Comparison of ENCODE assay signal across 8 cellular contexts in the genomic region with DNA sequence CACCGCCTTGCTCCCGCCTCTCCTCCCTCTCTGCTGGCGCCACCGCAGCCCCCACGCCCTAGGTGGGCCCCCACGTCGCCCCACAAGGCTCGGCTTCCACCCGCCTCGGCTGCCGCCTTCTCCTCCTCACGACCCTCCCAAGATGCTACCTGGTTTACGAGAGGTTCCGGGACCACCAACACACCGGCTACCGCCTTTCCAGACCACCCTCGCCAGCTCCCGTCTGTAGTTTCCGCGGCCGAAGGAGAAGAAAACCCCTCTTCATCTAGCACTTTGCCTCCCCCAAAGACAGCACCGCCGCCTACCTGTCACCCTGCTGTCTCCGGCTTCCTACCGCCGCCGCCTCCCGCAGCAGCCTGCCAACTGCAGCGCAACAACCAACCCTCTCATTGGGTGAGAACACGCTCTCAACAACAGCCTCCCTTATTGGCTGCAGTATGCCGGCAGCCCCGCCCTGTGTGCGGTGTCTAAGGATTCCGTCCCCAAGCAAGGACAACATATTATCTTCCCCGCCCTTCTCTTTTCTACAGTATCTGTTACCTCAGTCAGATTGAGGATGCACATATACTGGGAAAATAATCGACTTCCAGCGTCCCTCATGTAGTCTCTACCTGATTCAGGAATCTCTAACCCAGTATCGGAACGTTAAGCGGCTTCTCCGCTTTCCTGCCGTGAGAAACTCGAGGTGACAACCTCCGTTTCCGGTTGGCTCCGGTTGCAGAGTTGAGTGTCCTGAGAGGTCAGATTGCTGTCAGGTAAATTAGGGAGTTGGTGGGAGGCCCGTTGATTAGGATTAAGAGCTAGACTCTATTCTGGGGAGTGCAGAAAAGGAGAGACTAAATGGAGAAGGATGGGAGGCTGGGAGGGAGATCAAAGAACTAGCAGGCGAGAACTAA. TPM values are rescaled to one million over a fixed set of nuclear protein-coding genes. Genes with fewer than 3 reads are reported as not detected.
A peak's percentile ranks its signal among the peaks of the same experiment; 100 is the strongest.
DNase-seq lines count a peak whose midpoint lies in the region; ATAC-seq and TF ChIP-seq lines count a peak whose summit lies in the region.

A gene (minus strand): TSS at position 367 of the 896 bp plus-strand sequence. CDS start 47,662 bp downstream, outside the sequence.
A gene (plus strand): TSS at position 697 of the 896 bp plus-strand sequence. CDS start 6,882 bp downstream, outside the sequence.

- H3K4me1 ChIP-seq in prostate gland (replicated peaks) (peaks cover 5% of the 10 kb centered on the region), urinary bladder (ENCODE audit: insufficient read depth) (no peaks in the 10 kb centered on the region)

- H3K36me3 ChIP-seq in prostate gland (no peaks in the 10 kb centered on the region), urinary bladder (ENCODE audit: insufficient read depth) (no peaks in the 10 kb centered on the region)

- no peaks in the 10 kb centered on the region for H3K27me3 Mint-ChIP-seq in T-helper 1 cell treated with Interleukin-12 subunit alpha and Interleukin-12 subunit beta and Interleukin-4 antibody, amounts not matched to agents 30 μg/mL and 1 μg/mL, for 36 hours (ENCODE audit: low read depth)

- peak within 1 kb of the TSS; percentile 90 for H3K27ac Mint-ChIP-seq in T-helper 1 cell treated with Interleukin-12 subunit alpha and Interleukin-12 subunit beta and Interleukin-4 antibody, amounts not matched to agents 30 μg/mL and 1 μg/mL, for 36 hours

- TF ChIP-seq POLR2A in GM15510 (IDR thresholded peaks at IDR 0.05; ENCODE audit: borderline replicate concordance, extremely low read depth, insufficient read length) (peak; percentile 42), prostate gland (IDR thresholded peaks at IDR 0.05) (peak; percentile 64)

- TF ChIP-seq CTCF in prostate gland (IDR thresholded peaks at IDR 0.05), result peak in 3 of 4 experiments; percentile 44 to 65 (median 61)

- under 1% methylated on average over 48 of the region's 48 CpGs for WGBS in prostate gland
- WGBS in urinary bladder, result under 1% methylated on average over 48 of the region's 48 CpGs

- intact Hi-C loops in left ventricle myocardium superior (cut with micrococcal nuclease) (no loop called here), prostate gland (cut with DNase I) (loop anchor here (2.0 kb wide), 1 partner anchor 109 kb away; a partner anchor contains a TSS)

- H3K36me3 Mint-ChIP-seq in T-helper 1 cell treated with Interleukin-12 subunit alpha and Interleukin-12 subunit beta and Interleukin-4 antibody, amounts not matched to agents 30 μg/mL and 1 μg/mL, for 36 hours (ENCODE audit: low read depth), result peaks cover 3% of the 10 kb centered on the region

- ATAC-seq in HG02885 (IDR thresholded peaks at IDR 0.05; ENCODE audit: poor library complexity, unreplicated experiment), result peak; percentile 98
- peak; percentile 99 for ATAC-seq in left ventricle myocardium superior

- peak; percentile 89 for DNase-seq in NCI-H1694 (lab: John Stamatoyannopoulos, UW)
- peak; percentile 44 to 96 (median 86) for DNase-seq in amygdala (lab: John Stamatoyannopoulos, UW)
- DNase-seq in left ventricle myocardium superior, result peak; percentile 93
- DNase-seq in prostate gland (ENCODE audit: low spot score), result peak; percentile 90

- H3K9me3 Mint-ChIP-seq in T-helper 1 cell treated with Interleukin-12 subunit alpha and Interleukin-12 subunit beta and Interleukin-4 antibody, amounts not matched to agents 30 μg/mL and 1 μg/mL, for 36 hours, result no peaks in the 10 kb centered on the region

- no peaks in the 10 kb centered on the region for H3K27me3 ChIP-seq in prostate gland (replicated peaks; ENCODE audit: insufficient read depth)

- peak within 1 kb of the TSS; percentile 94 for H3K4me3 Mint-ChIP-seq in T-helper 1 cell treated with Interleukin-12 subunit alpha and Interleukin-12 subunit beta and Interleukin-4 antibody, amounts not matched to agents 30 μg/mL and 1 μg/mL, for 36 hours

- peaks cover 40% of the 10 kb centered on the region for H3K4me1 Mint-ChIP-seq in T-helper 1 cell treated with Interleukin-12 subunit alpha and Interleukin-12 subunit beta and Interleukin-4 antibody, amounts not matched to agents 30 μg/mL and 1 μg/mL, for 36 hours (ENCODE audit: low read depth)

- peak within 1 kb of the TSS; percentile 84 to 87 for H3K27ac ChIP-seq in prostate gland
- H3K27ac ChIP-seq in urinary bladder (ENCODE audit: low read depth), result peak within 1 kb of the TSS; percentile 48

- H3K9me3 ChIP-seq in prostate gland, result no peaks in the 10 kb centered on the region

- H3K4me3 ChIP-seq in prostate gland (peak within 1 kb of the TSS; percentile 81 to 90), urinary bladder (ENCODE audit: low read depth, low read length) (peak within 1 kb of the TSS; percentile 72)

RNA-seq across cellular contexts. Expression of the first gene that starts in this region (rescaled TPM):
- total RNA-seq in left ventricle myocardium superior, result 12.7 TPM
- total RNA-seq in prostate gland, result 10 to 100 TPM; 13.6 to 16.3 TPM
- total RNA-seq in urinary bladder, result 42.8 TPM
- 3.5 TPM for polyA plus RNA-seq in urinary bladder

RNA-seq across cellular contexts. Expression of the second gene that starts in this region (rescaled TPM):
- total RNA-seq in left ventricle myocardium superior (540 TPM), prostate gland (10 to 100 TPM; 45.5 to 84.3 TPM), urinary bladder (53.2 TPM)
- 63.4 TPM for polyA plus RNA-seq in urinary bladder

Comparison
In these comparisons a context has a peak if more than half of its experiments do, and no peak if none do; other contexts are left out.
1. Peak in every context shown above with its lines: DNase-seq, ATAC-seq, H3K4me3 ChIP-seq and H3K27ac ChIP-seq.